Comparison of ENCODE assay signal across 11 cellular contexts in genomic region chr15:94387854-94388441, GRCh38.
DNase-seq lines count a peak whose midpoint lies in the region; ATAC-seq, FAIRE-seq and TF ChIP-seq lines count a peak whose summit lies in the region.
"Had no signal": no experiment of that assay in that cellular context is flagged by ENCODE, and none has a peak within 500 bp of the region (broad histone marks: within the 10 kb centered on the region; RNA-seq: fewer than 3 reads in every experiment).

No MANE protein-coding gene starts in this region.

- no peaks in the 10 kb centered on the region for H3K9me3 Mint-ChIP-seq in activated T-cell treated with anti-CD3 and anti-CD28 coated beads, Interleukin-2, amount 50 U/mL, for 72 hours
- no peaks in the 10 kb centered on the region for H3K9me3 Mint-ChIP-seq in stimulated activated naive B cell treated with anti-CD40 and anti-IgM and Interleukin-4, amounts not matched to agents 10 μg/mL and 1 μg/mL and 100 μg/mL, for 72 hours

- no peak for TF ChIP-seq RAD21 in HepG2 (CRISPR knock-in tag; IDR thresholded peaks at IDR 0.05)

- CTCF ChIA-PET in HepG2 (lab: Yijun Ruan, JAX; ENCODE audit: low intra/inter-chr PET ratio, low total read pairs): no interaction called here

- H3K27ac Mint-ChIP-seq in activated T-cell treated with anti-CD3 and anti-CD28 coated beads, Interleukin-2, amount 50 U/mL, for 72 hours: peak overlapping the region; percentile 35
- H3K27ac Mint-ChIP-seq in stimulated activated naive B cell treated with anti-CD40 and anti-IgM and Interleukin-4, amounts not matched to agents 10 μg/mL and 1 μg/mL and 100 μg/mL, for 72 hours: peak overlapping the region; percentile 27

- no peaks in the 10 kb centered on the region for H3K27me3 ChIP-seq in HepG2 (ENCODE audit: control insufficient read depth in 1 of 2, insufficient read depth in 2 of 2, low read length in 2 of 2)
- H3K27me3 ChIP-seq: stomach had no signal

- H3K4me2 ChIP-seq in HepG2 (ENCODE audit: low read depth, low read length): no peak overlapping the region

- no peak for TF ChIP-seq POLR2A in HepG2 (IDR thresholded peaks at IDR 0.05; ENCODE audit: insufficient read depth in 1 of 2, low read depth in 2 of 2, low read length in 2 of 2)

- TF ChIP-seq EP300 in HepG2 (IDR thresholded peaks at IDR 0.05; ENCODE audit: low read depth in 2 of 2, low read length in 2 of 2) (no peak), HepG2 (CRISPR knock-in tag; IDR thresholded peaks at IDR 0.05; ENCODE audit: borderline replicate concordance) (no peak)

- 36% methylated on average over 5 of the region's 7 CpGs for WGBS in HepG2 (ENCODE audit: low lambda C conversion rate)

- H3K27ac ChIP-seq in HepG2 (ENCODE audit: extremely low read length, insufficient read depth, low read length): no peak overlapping the region
- H3K27ac ChIP-seq: stomach had no signal

- no peaks in the 10 kb centered on the region for H4K20me1 ChIP-seq in HepG2 (ENCODE audit: insufficient read depth, low read length)

- no peak overlapping the region for H3K9ac ChIP-seq in HepG2 (ENCODE audit: insufficient read depth, low read depth, low read length)

- no peak overlapping the region for H2AFZ ChIP-seq in HepG2 (ENCODE audit: low read length)

- no peak for TF ChIP-seq CTCF in HepG2 (CRISPR knock-in tag; IDR thresholded peaks at IDR 0.05)

- intact Hi-C loops in HepG2 (cut with micrococcal nuclease; ENCODE audit: unreplicated experiment): no loop called here

- FAIRE-seq in HepG2 (lab: Jason Lieb, UNC): no peak

- POLR2A ChIA-PET in HepG2 (lab: Yijun Ruan, JAX): no interaction called here

- in situ Hi-C loops in HepG2 (cut with HindIII; ENCODE audit: extremely low pct_ligation_motif_present, low pct_unique_long_range_greater_than_20kb): no loop called here

- no peak overlapping the region for H3K4me3 ChIP-seq in HepG2 (replicated peaks in 1 of 3; ENCODE audit: insufficient read depth in 1 of 3, low read depth in 2 of 3, low read length in 3 of 3)
- H3K4me3 ChIP-seq: skin epidermis, stomach had no signal

- H3K4me1 Mint-ChIP-seq in activated T-cell treated with anti-CD3 and anti-CD28 coated beads, Interleukin-2, amount 50 U/mL, for 72 hours (ENCODE audit: low read depth): peaks cover 13% of the 10 kb centered on the region
- H3K4me1 Mint-ChIP-seq in stimulated activated naive B cell treated with anti-CD40 and anti-IgM and Interleukin-4, amounts not matched to agents 10 μg/mL and 1 μg/mL and 100 μg/mL, for 72 hours: peaks cover 25 to 35% of the 10 kb centered on the region in 2 donors

- H3K36me3 ChIP-seq in HepG2 (replicated peaks in 1 of 2; ENCODE audit: control insufficient read depth in 1 of 2, insufficient read depth in 2 of 2, low read length in 2 of 2): no peaks in the 10 kb centered on the region

- no peak overlapping the region for H3K4me3 Mint-ChIP-seq in activated T-cell treated with anti-CD3 and anti-CD28 coated beads, Interleukin-2, amount 50 U/mL, for 72 hours
- peak overlapping the region; percentile 44 to 66 for H3K4me3 Mint-ChIP-seq in stimulated activated naive B cell treated with anti-CD40 and anti-IgM and Interleukin-4, amounts not matched to agents 10 μg/mL and 1 μg/mL and 100 μg/mL, for 72 hours

- no TSS peak for BruUV-seq in HepG2 (replicated peaks; lab: Mats Ljungman, UMichigan)

- H3K36me3 Mint-ChIP-seq in activated T-cell treated with anti-CD3 and anti-CD28 coated beads, Interleukin-2, amount 50 U/mL, for 72 hours (ENCODE audit: insufficient read depth in 2 of 2): peaks cover 2 to 17% of the 10 kb centered on the region in 2 donors
- H3K36me3 Mint-ChIP-seq in stimulated activated naive B cell treated with anti-CD40 and anti-IgM and Interleukin-4, amounts not matched to agents 10 μg/mL and 1 μg/mL and 100 μg/mL, for 72 hours: peaks cover 35 to 48% of the 10 kb centered on the region in 2 donors

- H3K4me1 ChIP-seq in HepG2 (ENCODE audit: insufficient read depth, low read length): no peaks in the 10 kb centered on the region

- ATAC-seq in activated T-cell treated with anti-CD3 and anti-CD28 coated beads, Interleukin-2, amount 50 U/mL, for 72 hours (replicated peaks in 1 of 2): no peak
- ATAC-seq in HG03139 (IDR thresholded peaks at IDR 0.05; ENCODE audit: unreplicated experiment): peak; percentile 70
- peak; percentile 88 to 89 for ATAC-seq in stimulated activated naive B cell treated with anti-CD40 and anti-IgM and Interleukin-4, amounts not matched to agents 10 μg/mL and 1 μg/mL and 100 μg/mL, for 72 hours (replicated peaks)
- ATAC-seq in HepG2: no peak
- ATAC-seq in HG03442 (IDR thresholded peaks at IDR 0.05; ENCODE audit: unreplicated experiment): no peak

- no peaks in the 10 kb centered on the region for H3K27me3 Mint-ChIP-seq in activated T-cell treated with anti-CD3 and anti-CD28 coated beads, Interleukin-2, amount 50 U/mL, for 72 hours (ENCODE audit: low read depth)
- no peaks in the 10 kb centered on the region for H3K27me3 Mint-ChIP-seq in stimulated activated naive B cell treated with anti-CD40 and anti-IgM and Interleukin-4, amounts not matched to agents 10 μg/mL and 1 μg/mL and 100 μg/mL, for 72 hours

- DNase-seq in activated T-cell treated with anti-CD3 and anti-CD28 coated beads, Interleukin-2, amount 50 U/mL, for 72 hours: no peak
- DNase-seq in activated T-cell treated with anti-CD3 and anti-CD28 coated beads for 4 hours: no peak
- peak; percentile 21 for DNase-seq in UCSD-AML1 (lab: John Stamatoyannopoulos, UW; ENCODE audit: unreplicated experiment)
- DNase-seq in stimulated activated naive B cell treated with anti-CD40 and anti-IgM and Interleukin-4, amounts not matched to agents 10 μg/mL and 1 μg/mL and 100 μg/mL, for 72 hours: peak; percentile 11
- DNase-seq in HepG2 (ENCODE audit: low spot score): no peak
- DNase-seq in NCI-H2196 (lab: John Stamatoyannopoulos, UW; ENCODE audit: unreplicated experiment): no peak
- DNase-seq: SHP77, stomach had no signal

- no peaks in the 10 kb centered on the region for H3K79me2 ChIP-seq in HepG2 (ENCODE audit: insufficient read depth, low read length)

- no peaks in the 10 kb centered on the region for H3K9me3 ChIP-seq in HepG2 (ENCODE audit: low read length)
- H3K9me3 ChIP-seq: stomach had no signal

TF ChIP-seq in HepG2, 621 proteins besides CTCF, POLR2A, EP300 and RAD21:
- no peak for TF ChIP-seq ZNF713 (CRISPR knock-in tag; IDR thresholded peaks at IDR 0.05)
- no peak for TF ChIP-seq ZNF75D (CRISPR knock-in tag; IDR thresholded peaks at IDR 0.05; ENCODE audit: borderline replicate concordance)
- TF ChIP-seq MTF1 (CRISPR knock-in tag; IDR thresholded peaks at IDR 0.05): no peak
- TF ChIP-seq, protein P1, sequence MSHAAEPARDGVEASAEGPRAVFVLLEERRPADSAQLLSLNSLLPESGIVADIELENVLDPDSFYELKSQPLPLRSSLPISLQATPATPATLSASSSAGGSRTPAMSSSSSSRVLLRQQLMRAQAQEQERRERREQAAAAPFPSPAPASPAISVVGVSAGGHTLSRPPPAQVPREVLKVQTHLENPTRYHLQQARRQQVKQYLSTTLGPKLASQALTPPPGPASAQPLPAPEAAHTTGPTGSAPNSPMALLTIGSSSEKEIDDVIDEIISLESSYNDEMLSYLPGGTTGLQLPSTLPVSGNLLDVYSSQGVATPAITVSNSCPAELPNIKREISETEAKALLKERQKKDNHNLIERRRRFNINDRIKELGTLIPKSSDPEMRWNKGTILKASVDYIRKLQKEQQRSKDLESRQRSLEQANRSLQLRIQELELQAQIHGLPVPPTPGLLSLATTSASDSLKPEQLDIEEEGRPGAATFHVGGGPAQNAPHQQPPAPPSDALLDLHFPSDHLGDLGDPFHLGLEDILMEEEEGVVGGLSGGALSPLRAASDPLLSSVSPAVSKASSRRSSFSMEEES (CRISPR knock-in tag; IDR thresholded peaks at IDR 0.05): no peak
- TF ChIP-seq CEBPG (CRISPR knock-in tag; IDR thresholded peaks at IDR 0.05): no peak
- no peak for TF ChIP-seq ZNF33B (CRISPR knock-in tag; IDR thresholded peaks at IDR 0.05)
- TF ChIP-seq RFXAP (CRISPR knock-in tag; IDR thresholded peaks at IDR 0.05; ENCODE audit: borderline replicate concordance): no peak
- no peak for TF ChIP-seq ATM (IDR thresholded peaks at IDR 0.05; ENCODE audit: borderline replicate concordance)
- TF ChIP-seq, protein P2, sequence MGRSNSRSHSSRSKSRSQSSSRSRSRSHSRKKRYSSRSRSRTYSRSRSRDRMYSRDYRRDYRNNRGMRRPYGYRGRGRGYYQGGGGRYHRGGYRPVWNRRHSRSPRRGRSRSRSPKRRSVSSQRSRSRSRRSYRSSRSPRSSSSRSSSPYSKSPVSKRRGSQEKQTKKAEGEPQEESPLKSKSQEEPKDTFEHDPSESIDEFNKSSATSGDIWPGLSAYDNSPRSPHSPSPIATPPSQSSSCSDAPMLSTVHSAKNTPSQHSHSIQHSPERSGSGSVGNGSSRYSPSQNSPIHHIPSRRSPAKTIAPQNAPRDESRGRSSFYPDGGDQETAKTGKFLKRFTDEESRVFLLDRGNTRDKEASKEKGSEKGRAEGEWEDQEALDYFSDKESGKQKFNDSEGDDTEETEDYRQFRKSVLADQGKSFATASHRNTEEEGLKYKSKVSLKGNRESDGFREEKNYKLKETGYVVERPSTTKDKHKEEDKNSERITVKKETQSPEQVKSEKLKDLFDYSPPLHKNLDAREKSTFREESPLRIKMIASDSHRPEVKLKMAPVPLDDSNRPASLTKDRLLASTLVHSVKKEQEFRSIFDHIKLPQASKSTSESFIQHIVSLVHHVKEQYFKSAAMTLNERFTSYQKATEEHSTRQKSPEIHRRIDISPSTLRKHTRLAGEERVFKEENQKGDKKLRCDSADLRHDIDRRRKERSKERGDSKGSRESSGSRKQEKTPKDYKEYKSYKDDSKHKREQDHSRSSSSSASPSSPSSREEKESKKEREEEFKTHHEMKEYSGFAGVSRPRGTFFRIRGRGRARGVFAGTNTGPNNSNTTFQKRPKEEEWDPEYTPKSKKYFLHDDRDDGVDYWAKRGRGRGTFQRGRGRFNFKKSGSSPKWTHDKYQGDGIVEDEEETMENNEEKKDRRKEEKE (IDR thresholded peaks at IDR 0.05): no peak
- no peak for TF ChIP-seq TP53 (CRISPR knock-in tag; conservative IDR thresholded peaks at IDR 0.05)
- TF ChIP-seq MAFF (IDR thresholded peaks at IDR 0.05; ENCODE audit: low read depth, low read length): no peak
- no peak for TF ChIP-seq SRSF1 (optimal IDR thresholded peaks at IDR 0.05; ENCODE audit: low read depth, low read length)
- no peak for TF ChIP-seq NFIC (IDR thresholded peaks at IDR 0.05; ENCODE audit: low read length)
TF ChIP-seq in HepG2: peak in this region for 0.

Comparison
In these comparisons a context has a peak if more than half of its experiments do, and no peak if none do; other contexts are left out.
1. ATAC-seq: peak in HG03139 (single experiment) and stimulated activated naive B cell treated with anti-CD40 and anti-IgM and Interleukin-4, amounts not matched to agents 10 μg/mL and 1 μg/mL and 100 μg/mL, for 72 hours (2 of 2); none in activated T-cell treated with anti-CD3 and anti-CD28 coated beads, Interleukin-2, amount 50 U/mL, for 72 hours (0 of 2), HepG2 (single experiment) and HG03442 (single experiment).
2. DNase-seq: peak in UCSD-AML1 (single experiment) and stimulated activated naive B cell treated with anti-CD40 and anti-IgM and Interleukin-4, amounts not matched to agents 10 μg/mL and 1 μg/mL and 100 μg/mL, for 72 hours (single experiment); none in activated T-cell treated with anti-CD3 and anti-CD28 coated beads, Interleukin-2, amount 50 U/mL, for 72 hours (0 of 2), activated T-cell treated with anti-CD3 and anti-CD28 coated beads for 4 hours (single experiment), HepG2 (single experiment) and NCI-H2196 (single experiment).
3. H3K4me3 Mint-ChIP-seq: peak in stimulated activated naive B cell treated with anti-CD40 and anti-IgM and Interleukin-4, amounts not matched to agents 10 μg/mL and 1 μg/mL and 100 μg/mL, for 72 hours (2 of 2); none in activated T-cell treated with anti-CD3 and anti-CD28 coated beads, Interleukin-2, amount 50 U/mL, for 72 hours (0 of 2).